Comparison of ENCODE assay signal across 7 cellular contexts in genomic region chr1:88684482-88685238, GRCh38. TPM values are rescaled to one million over a fixed set of nuclear protein-coding genes. Genes with fewer than 3 reads are reported as not detected.
DNase-seq lines count a peak whose midpoint lies in the region; ATAC-seq and TF ChIP-seq lines count a peak whose summit lies in the region.

No MANE protein-coding gene starts in this region.

- no peaks in the 10 kb centered on the region for H3K9me3 ChIP-seq in skeletal muscle satellite cell (replicated peaks; ENCODE audit: low read length)

- TF ChIP-seq POLR2A in GM15510 (IDR thresholded peaks at IDR 0.05; ENCODE audit: borderline replicate concordance, extremely low read depth, insufficient read length): peak; percentile 47

- H3K4me2 ChIP-seq in skeletal muscle satellite cell (ENCODE audit: low read length): peak overlapping the region; percentile 81

- in situ Hi-C loops in astrocyte of the spinal cord (cut with HindIII; ENCODE audit: low sequenced_read_pairs): no loop called here

- DNase-seq in NCI-H1436 (lab: John Stamatoyannopoulos, UW) (peak; percentile 56), T-helper 22 cell (ENCODE audit: low read depth) (peak; percentile 46), astrocyte of the spinal cord (ENCODE audit: low read depth, low spot score) (peak; percentile 73)

- peak; percentile 8 for TF ChIP-seq CTCF in astrocyte of the spinal cord (IDR thresholded peaks at IDR 0.05; ENCODE audit: low read depth, low read length)

- H3K4me1 ChIP-seq in skeletal muscle satellite cell (ENCODE audit: control insufficient read depth, insufficient read depth, low read length): peaks cover 14% of the 10 kb centered on the region

- no peaks in the 10 kb centered on the region for H3K36me3 ChIP-seq in skeletal muscle satellite cell (ENCODE audit: insufficient read depth, low read length)

- no peaks in the 10 kb centered on the region for H3K27me3 ChIP-seq in skeletal muscle satellite cell (ENCODE audit: control insufficient read depth, insufficient read depth, low read length)

- peak; percentile 39 for ATAC-seq in HG02798 (IDR thresholded peaks at IDR 0.05; ENCODE audit: poor library complexity, unreplicated experiment)

- peak overlapping the region; percentile 90 for H3K9ac ChIP-seq in skeletal muscle satellite cell (ENCODE audit: low read depth, low read length)

- H3K4me3 ChIP-seq in astrocyte of the spinal cord (ENCODE audit: low read depth, low read length): peak overlapping the region; percentile 84
- peak overlapping the region; percentile 88 for H3K4me3 ChIP-seq in iPS-11a (ENCODE audit: low read depth, low read length)
- H3K4me3 ChIP-seq in skeletal muscle satellite cell (ENCODE audit: low read length): peak overlapping the region; percentile 91

RNA-seq across cellular contexts. Expression of gene PKN2, which starts 0.6 kb away (rescaled TPM):
- 24.5 and 35.5 TPM in 2 replicates for total RNA-seq in skeletal muscle satellite cell (2012; rRNA removed)

Comparison
In these comparisons a context has a peak if more than half of its experiments do, and no peak if none do; other contexts are left out.
1. Peak in every context shown above with its lines: DNase-seq, ATAC-seq and H3K4me3 ChIP-seq.